In genomic region chr5:146770546-146770945, GRCh38 we compare ENCODE assay signal across 28 cellular contexts.
"Had no signal": no experiment of that assay in that cellular context is flagged by ENCODE, and none has a peak within 500 bp of the region (broad histone marks: within the 10 kb centered on the region; RNA-seq: fewer than 3 reads in every experiment).

No MANE protein-coding gene starts in this region.

- H3K27me3 ChIP-seq: adrenal gland, body of pancreas, esophagus squamous epithelium, gastroesophageal sphincter had no signal

- ATAC-seq: activated T-helper 17 cell treated with anti-CD3 and anti-CD28 coated beads, Interleukin-2, amount 50 U/mL, for 72 hours; body of pancreas; effector memory CD8-positive, alpha-beta T cell; gastroesophageal sphincter had no signal

- H3K27ac Mint-ChIP-seq: activated CD4-positive, alpha-beta memory T cell treated with anti-CD3 and anti-CD28 coated beads, Interleukin-2, amount 10 ng/mL, durations not matched to agents 7 days and 5 days; activated CD4-positive, alpha-beta T cell treated with anti-CD3 and anti-CD28 coated beads, Interleukin-2, amount 10 ng/mL, durations not matched to agents 7 days and 5 days; activated naive CD8-positive, alpha-beta T cell; activated T-cell treated with anti-CD3 and anti-CD28 coated beads, Interleukin-2, amount 50 U/mL, for 24 hours; activated T-helper 17 cell treated with anti-CD3 and anti-CD28 coated beads, Interleukin-2, amount 50 U/mL, for 72 hours; effector memory CD8-positive, alpha-beta T cell had no signal

- H3K27ac ChIP-seq: adrenal gland, body of pancreas, coronary artery, epithelial cell of prostate, esophagus squamous epithelium, gastroesophageal sphincter had no signal

- H3K9me3 Mint-ChIP-seq: activated CD4-positive, alpha-beta memory T cell treated with anti-CD3 and anti-CD28 coated beads, Interleukin-2, amount 10 ng/mL, durations not matched to agents 7 days and 5 days; activated CD4-positive, alpha-beta T cell treated with anti-CD3 and anti-CD28 coated beads, Interleukin-2, amount 10 ng/mL, durations not matched to agents 7 days and 5 days; activated T-cell treated with anti-CD3 and anti-CD28 coated beads, Interleukin-2, amount 50 U/mL, for 24 hours; activated T-helper 17 cell treated with anti-CD3 and anti-CD28 coated beads, Interleukin-2, amount 50 U/mL, for 72 hours; central memory CD8-positive, alpha-beta T cell; effector memory CD8-positive, alpha-beta T cell had no signal

- H3K36me3 ChIP-seq: adrenal gland, esophagus squamous epithelium, gastroesophageal sphincter had no signal

- H3K4me3 Mint-ChIP-seq: activated CD4-positive, alpha-beta memory T cell treated with anti-CD3 and anti-CD28 coated beads, Interleukin-2, amount 10 ng/mL, durations not matched to agents 7 days and 5 days; activated CD4-positive, alpha-beta T cell treated with anti-CD3 and anti-CD28 coated beads, Interleukin-2, amount 10 ng/mL, durations not matched to agents 7 days and 5 days; activated naive CD8-positive, alpha-beta T cell; activated T-cell treated with anti-CD3 and anti-CD28 coated beads, Interleukin-2, amount 50 U/mL, for 24 hours; activated T-helper 17 cell treated with anti-CD3 and anti-CD28 coated beads, Interleukin-2, amount 50 U/mL, for 72 hours; central memory CD8-positive, alpha-beta T cell; effector memory CD8-positive, alpha-beta T cell had no signal

- H3K4me3 ChIP-seq: adrenal gland, body of pancreas, coronary artery, esophagus squamous epithelium, gastroesophageal sphincter had no signal

- DNase-seq: activated CD4-positive, alpha-beta memory T cell treated with anti-CD3 and anti-CD28 coated beads, Interleukin-2, amount 10 ng/mL, durations not matched to agents 7 days and 5 days; activated CD4-positive, alpha-beta T cell treated with anti-CD3 and anti-CD28 coated beads for 1 hour; activated CD4-positive, alpha-beta T cell treated with anti-CD3 and anti-CD28 coated beads for 4 hours; activated CD4-positive, alpha-beta T cell treated with anti-CD3 and anti-CD28 coated beads, Interleukin-2, amount 10 ng/mL, durations not matched to agents 7 days and 5 days; activated CD4-positive, alpha-beta T cell treated with anti-CD3 and anti-CD28 coated beads, Interleukin-2, amount 50 U/mL, for 4 hours; activated CD8-positive, alpha-beta memory T cell treated with anti-CD3 and anti-CD28 coated beads, Interleukin-2, amount 50 U/mL, for 48 hours; activated effector memory CD4-positive, alpha-beta T cell treated with Interleukin-2 at 50 U/mL for 16 hours; activated gamma-delta T cell treated with Interleukin-2 at 50 U/mL for 16 hours; activated naive CD4-positive, alpha-beta T cell treated with anti-CD3 and anti-CD28 coated beads, Interleukin-2, amount 50 U/mL, for 16 hours; activated naive CD4-positive, alpha-beta T cell treated with Interleukin-2 at 50 U/mL for 16 hours; activated T-cell treated with anti-CD3 and anti-CD28 coated beads for 4 hours; activated T-cell treated with anti-CD3 and anti-CD28 coated beads, Interleukin-2, amount 50 U/mL, for 24 hours; adrenal gland; amygdala; aorta; body of pancreas; dermis blood vessel endothelial cell; effector CD4-positive, alpha-beta T cell; effector memory CD8-positive, alpha-beta T cell; esophagus squamous epithelium; foreskin melanocyte; T-helper 2 cell had no signal

- H3K9me3 ChIP-seq: body of pancreas, gastroesophageal sphincter had no signal

- H3K27me3 Mint-ChIP-seq: activated CD4-positive, alpha-beta memory T cell treated with anti-CD3 and anti-CD28 coated beads, Interleukin-2, amount 10 ng/mL, durations not matched to agents 7 days and 5 days; activated CD4-positive, alpha-beta T cell treated with anti-CD3 and anti-CD28 coated beads, Interleukin-2, amount 10 ng/mL, durations not matched to agents 7 days and 5 days; activated naive CD8-positive, alpha-beta T cell; activated T-cell treated with anti-CD3 and anti-CD28 coated beads, Interleukin-2, amount 50 U/mL, for 24 hours; activated T-helper 17 cell treated with anti-CD3 and anti-CD28 coated beads, Interleukin-2, amount 50 U/mL, for 72 hours; central memory CD8-positive, alpha-beta T cell; effector memory CD8-positive, alpha-beta T cell had no signal

- H3K4me1 ChIP-seq: adrenal gland, body of pancreas, esophagus squamous epithelium, gastroesophageal sphincter had no signal
